In the genomic region with DNA sequence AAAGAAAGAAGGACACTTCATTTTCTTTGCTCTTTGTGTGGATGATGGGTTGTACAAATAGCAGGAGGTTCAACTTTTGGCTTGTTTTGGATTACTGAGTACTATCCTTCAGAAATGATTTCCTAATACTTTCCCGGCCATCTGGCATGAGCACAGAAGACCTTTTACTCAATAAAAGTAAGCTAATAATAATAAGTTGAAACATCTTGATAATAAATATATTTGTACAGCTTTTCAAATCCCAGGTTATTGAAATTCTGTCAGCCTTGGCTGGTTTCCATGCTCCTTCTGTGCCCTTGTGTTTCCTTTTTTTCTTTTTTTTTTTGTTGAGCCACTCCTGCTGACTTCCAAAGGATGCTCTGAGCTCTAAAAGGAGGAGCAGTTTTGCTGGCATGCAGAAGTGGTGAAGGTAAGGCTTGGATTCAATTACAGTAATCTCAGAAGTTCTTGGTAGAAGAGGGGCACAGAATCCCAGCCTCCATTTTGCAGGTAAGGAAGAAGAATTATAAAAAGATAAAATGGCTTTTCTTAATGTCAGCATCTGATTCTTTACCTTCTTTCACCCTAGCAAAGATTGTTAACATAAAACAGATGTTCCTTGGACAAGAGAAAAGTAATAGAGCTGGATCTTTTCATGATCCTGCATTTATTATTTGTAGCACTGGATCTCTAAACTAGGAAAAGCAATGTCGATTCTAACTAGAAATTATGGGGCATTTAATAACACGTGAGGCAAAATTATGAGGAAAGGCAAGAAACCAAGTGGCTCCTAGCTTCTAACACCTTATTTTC, we compare ENCODE assay signal across 14 cellular contexts. TPM values are rescaled to one million over a fixed set of nuclear protein-coding genes. Genes with fewer than 3 reads are reported as not detected.
"Had no signal": no experiment of that assay in that cellular context is flagged by ENCODE, and none has a peak within 500 bp of the region (broad histone marks: within the 10 kb centered on the region; RNA-seq: fewer than 3 reads in every experiment).

No MANE protein-coding gene starts in this region.

- DNase-seq: activated CD4-positive, CD25-positive, alpha-beta regulatory T cell treated with anti-CD3 and anti-CD28 coated beads, Interleukin-2, amount 50 U/mL, for 72 hours; activated naive CD4-positive, alpha-beta T cell treated with Interleukin-2 at 50 U/mL for 16 hours; anterior cingulate cortex; endodermal cell; islet precursor cell; naive thymus-derived CD4-positive, alpha-beta T cell; stimulated activated CD4-positive, alpha-beta T cell treated with anti-CD3 and anti-CD28 coated beads, Interleukin-2, amount 100 ng/mL, for 48 hours; T1000; thyroid gland had no signal

- H3K27ac ChIP-seq: hepatocyte, parathyroid adenoma, thyroid gland had no signal

- H3K9me3 ChIP-seq: thyroid gland had no signal

- H3K4me3 ChIP-seq: hepatocyte, thyroid gland had no signal

- H3K27me3 ChIP-seq: hepatocyte, thyroid gland had no signal

- H3K4me1 ChIP-seq: parathyroid adenoma, thyroid gland had no signal

- H3K36me3 ChIP-seq: thyroid gland had no signal

- ATAC-seq: activated T-helper 17 cell treated with anti-CD3 and anti-CD28 coated beads, Interleukin-2, amount 50 U/mL, for 72 hours; naive thymus-derived CD4-positive, alpha-beta T cell; stimulated activated memory B cell treated with anti-CD40 and anti-IgM and Interleukin-4, amounts not matched to agents 10 μg/mL and 1 μg/mL and 100 μg/mL, for 72 hours had no signal

RNA-seq across cellular contexts. Expression of a gene that starts 31.9 kb away (rescaled TPM):
- total RNA-seq: activated CD8-positive, alpha-beta memory T cell treated with anti-CD3 and anti-CD28 coated beads for 36 hours had no signal
